8 cellular contexts compared by ENCODE assay signal in genomic region chr17:42312285-42313130, GRCh38. TPM values are rescaled to one million over a fixed set of nuclear protein-coding genes. Genes with fewer than 3 reads are reported as not detected.
DNase-seq lines count a peak whose midpoint lies in the region; ATAC-seq and TF ChIP-seq lines count a peak whose summit lies in the region.

No MANE protein-coding gene starts in this region.

- H4K20me1 ChIP-seq in OCI-LY3 (ENCODE audit: insufficient read depth, low read length) (peaks cover 33% of the 10 kb centered on the region), fibroblast of lung (ENCODE audit: control insufficient read depth, extremely low read depth, insufficient read depth, low read length) (no peaks in the 10 kb centered on the region)

- H3K9ac ChIP-seq in OCI-LY3 (ENCODE audit: low read length) (peak overlapping the region; percentile 27; the same call in 1 of the 2 replicates), fibroblast of lung (ENCODE audit: insufficient read depth, low read length) (peak overlapping the region; percentile 27)

- H3K79me2 ChIP-seq in OCI-LY3 (ENCODE audit: low read length): peaks cover 2% of the 10 kb centered on the region; the same call in 1 of the 2 replicates
- H3K79me2 ChIP-seq in fibroblast of lung (ENCODE audit: control insufficient read depth, insufficient read depth, low read length): no peaks in the 10 kb centered on the region

- ATAC-seq in HG02763 (IDR thresholded peaks at IDR 0.05; ENCODE audit: unreplicated experiment) (peak; percentile 51), natural killer cell (peak; percentile 82), HG02840 (IDR thresholded peaks at IDR 0.05; ENCODE audit: low FRiP score, unreplicated experiment) (no peak)
- ATAC-seq in stimulated activated naive CD8-positive, alpha-beta T cell treated with anti-CD3 and anti-CD28 coated beads, Interleukin-15, Interleukin-2, amounts not matched to agents 100 U/mL and 50 U/mL, for 24 hours: peak; percentile 68

- H3K27me3 Mint-ChIP-seq in natural killer cell (ENCODE audit: low read depth in 2 of 2): no peaks in the 10 kb centered on the region

- H3K36me3 ChIP-seq in OCI-LY3 (replicated peaks; ENCODE audit: low read depth, low read length) (peaks cover 71% of the 10 kb centered on the region), fibroblast of lung (ENCODE audit: control insufficient read depth, insufficient read depth, low read length) (peaks cover 10% of the 10 kb centered on the region)

- peak overlapping the region; percentile 35 for H3K4me3 Mint-ChIP-seq in natural killer cell

- peak overlapping the region; percentile 87 for H3K27ac ChIP-seq in OCI-LY3 (ENCODE audit: low read length)
- H3K27ac ChIP-seq in fibroblast of lung (ENCODE audit: insufficient read depth, low read length): peak overlapping the region; percentile 48

- H3K4me1 ChIP-seq in OCI-LY3 (ENCODE audit: low read length) (peaks cover 86% of the 10 kb centered on the region), fibroblast of lung (ENCODE audit: control insufficient read depth, extremely low read depth, insufficient read depth, low read length) (peaks cover 11% of the 10 kb centered on the region)

- DNase-seq in DMS 273 treated with DMSO at 0.1 percent for 48 hours (lab: John Stamatoyannopoulos, UW) (peak; percentile 70), fibroblast of lung (ENCODE audit: low read depth in 2 of 2) (peak; percentile 70 to 83), natural killer cell (peak; percentile 61)
- DNase-seq in activated T-helper 1 cell treated with anti-CD3 and anti-CD28 coated beads, Interleukin-2, amount 50 U/mL, for 16 hours (ENCODE audit: low read depth in 1 of 2, low spot score in 1 of 2): peak; percentile 58 to 65
- peak; percentile 86 for DNase-seq in stimulated activated naive CD8-positive, alpha-beta T cell treated with anti-CD3 and anti-CD28 coated beads, Interleukin-15, Interleukin-2, amounts not matched to agents 100 U/mL and 50 U/mL, for 24 hours

- H3K9me3 ChIP-seq in OCI-LY3 (ENCODE audit: insufficient read depth, low read length) (no peaks in the 10 kb centered on the region), fibroblast of lung (ENCODE audit: control insufficient read depth, insufficient read depth, low read depth, low read length) (no peaks in the 10 kb centered on the region)

- H2AFZ ChIP-seq in OCI-LY3 (ENCODE audit: low read depth, low read length) (no peak overlapping the region), fibroblast of lung (ENCODE audit: low read length) (no peak overlapping the region)

- TF ChIP-seq CTCF in OCI-LY3 (IDR thresholded peaks at IDR 0.05; ENCODE audit: low read depth, low read length) (peak; percentile 67), fibroblast of lung (conservative IDR thresholded peaks at IDR 0.05 in 1 of 2, IDR thresholded peaks at IDR 0.05 in 1 of 2; ENCODE audit: low read depth in 1 of 2, low read length in 2 of 2) (peak; percentile 55 to 62), natural killer cell (IDR thresholded peaks at IDR 0.05) (peak; percentile 47)

- peak overlapping the region; percentile 61 to 65 for H3K27ac Mint-ChIP-seq in natural killer cell

- no peaks in the 10 kb centered on the region for H3K9me3 Mint-ChIP-seq in natural killer cell

- no peaks in the 10 kb centered on the region for H3K36me3 Mint-ChIP-seq in natural killer cell

- peaks cover 7 to 32% of the 10 kb centered on the region in 2 donors for H3K4me1 Mint-ChIP-seq in natural killer cell

- no peaks in the 10 kb centered on the region for H3K27me3 ChIP-seq in OCI-LY3 (ENCODE audit: low read depth, low read length)
- H3K27me3 ChIP-seq in fibroblast of lung (ENCODE audit: control insufficient read depth, insufficient read depth, low read length): no peaks in the 10 kb centered on the region

- H3K4me3 ChIP-seq in OCI-LY3 (ENCODE audit: low read length): peak overlapping the region; percentile 42; the same call in 1 of the 2 replicates
- H3K4me3 ChIP-seq in fibroblast of lung (replicated peaks in 1 of 4; ENCODE audit: control extremely low read depth in 1 of 4, insufficient read depth in 1 of 4, low read depth in 3 of 4, low read length in 4 of 4): no peak overlapping the region

- intact Hi-C loops in natural killer cell (cut with micrococcal nuclease): loop anchor here (1.0 kb wide), 1 partner anchor 94 kb away; no protein-coding TSS in a partner anchor

- H3K4me2 ChIP-seq in OCI-LY3 (ENCODE audit: low read length) (peak overlapping the region; percentile 55), fibroblast of lung (ENCODE audit: extremely low read depth, insufficient read depth, low read length) (peak overlapping the region; percentile 63)

RNA-seq across cellular contexts. Expression of gene STAT5A, which starts 24.2 kb away (rescaled TPM):
- 26.2 and 28.4 TPM in 2 replicates for total RNA-seq in fibroblast of lung
- polyA plus RNA-seq in fibroblast of lung: 5.5 and 6.9 TPM in 2 replicates
- polyA plus RNA-seq in fibroblast of lung (2012): 5.1 and 7.7 TPM in 2 replicates
- 16.8 and 37.8 TPM in 2 replicates for polyA minus RNA-seq in fibroblast of lung (ENCODE audit: low replicate concordance)
- total RNA-seq in natural killer cell: 100 to 1,000 TPM; 112 to 135 (median 117) TPM

RNA-seq across cellular contexts. Expression of gene STAT5B, which starts 36.3 kb away (rescaled TPM):
- 24.4 and 25.9 TPM in 2 replicates for total RNA-seq in fibroblast of lung
- 18.0 and 29.6 TPM in 2 replicates for polyA plus RNA-seq in fibroblast of lung
- polyA plus RNA-seq in fibroblast of lung (2012): 13.9 and 21.0 TPM in 2 replicates
- polyA minus RNA-seq in fibroblast of lung (ENCODE audit: low replicate concordance): 21.1 and 29.1 TPM in 2 replicates
- total RNA-seq in natural killer cell: 100 to 1,000 TPM in 2 of 3 donors, 10 to 100 TPM in 1; 79.9 to 112 (median 103) TPM
